ENCODE assay signal across 9 cellular contexts in the genomic region with DNA sequence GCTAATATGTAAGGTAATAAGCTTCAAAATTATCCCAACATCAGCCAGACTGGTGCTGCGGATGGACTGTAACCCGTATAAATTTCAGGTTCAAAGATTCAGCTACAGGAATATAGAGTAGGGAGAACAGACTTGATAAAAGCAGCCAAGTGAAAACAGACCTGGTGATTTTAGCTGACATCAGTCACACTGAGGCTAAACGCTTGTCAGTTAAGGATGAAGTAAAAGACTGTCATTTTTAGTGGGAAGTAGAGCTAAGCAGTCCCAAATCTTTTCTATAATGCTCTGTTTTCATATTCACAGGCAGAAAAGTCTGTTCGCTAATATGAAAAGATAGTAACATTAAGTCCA. TPM values are rescaled to one million over a fixed set of nuclear protein-coding genes. Genes with fewer than 3 reads are reported as not detected.
DNase-seq lines count a peak whose midpoint lies in the region; ATAC-seq and TF ChIP-seq lines count a peak whose summit lies in the region.
"Had no signal": no experiment of that assay in that cellular context is flagged by ENCODE, and none has a peak within 500 bp of the region (broad histone marks: within the 10 kb centered on the region; RNA-seq: fewer than 3 reads in every experiment).

No MANE protein-coding gene starts in this region.

- H3K4me1 ChIP-seq in SJSA1 (replicated peaks) (peaks cover 27% of the 10 kb centered on the region), osteoblast (ENCODE audit: insufficient read depth, low read length) (peaks cover 33% of the 10 kb centered on the region)

- no peak for DNase-seq in SJSA1 (ENCODE audit: low read depth in 1 of 2, low spot score in 2 of 2)
- DNase-seq in glutamatergic neuron: no peak
- no peak for DNase-seq in osteoblast (ENCODE audit: insufficient read length, low spot score, missing footprints)
- DNase-seq in activated CD8-positive, alpha-beta T cell treated with anti-CD3 and anti-CD28 coated beads, Interleukin-2, amount 10 ng/mL, durations not matched to agents 7 days and 5 days: no peak
- DNase-seq in natural killer cell treated with Interleukin-12 subunit alpha and Interleukin-12 subunit beta and Interleukin-15 and Interleukin-18, amount 100 ng/mL, for 72 hours (ENCODE audit: low spot score): no peak
- no peak for DNase-seq in stimulated activated naive B cell treated with anti-CD40 and anti-IgM and Interleukin-4, amounts not matched to agents 10 μg/mL and 1 μg/mL and 100 μg/mL, for 72 hours
- DNase-seq: T-helper 1 cell had no signal

- H2AFZ ChIP-seq in osteoblast (ENCODE audit: low read length): peak overlapping the region; percentile 47

- H4K20me1 ChIP-seq in osteoblast (ENCODE audit: insufficient read depth, low read length): no peaks in the 10 kb centered on the region

- H3K36me3 ChIP-seq in SJSA1: no peaks in the 10 kb centered on the region
- no peaks in the 10 kb centered on the region for H3K36me3 ChIP-seq in osteoblast (ENCODE audit: insufficient read depth, low read length)

- no peaks in the 10 kb centered on the region for H3K27me3 ChIP-seq in SJSA1 (replicated peaks)
- no peaks in the 10 kb centered on the region for H3K27me3 ChIP-seq in osteoblast (ENCODE audit: insufficient read depth, low read length)

- H3K4me1 Mint-ChIP-seq in glutamatergic neuron (ENCODE audit: low read depth, unreplicated experiment): peaks cover 19% of the 10 kb centered on the region
- H3K4me1 Mint-ChIP-seq in activated CD8-positive, alpha-beta T cell treated with anti-CD3 and anti-CD28 coated beads, Interleukin-2, amount 10 ng/mL, durations not matched to agents 7 days and 5 days (ENCODE audit: low read depth): peaks cover 4% of the 10 kb centered on the region
- H3K4me1 Mint-ChIP-seq in natural killer cell treated with Interleukin-12 subunit alpha and Interleukin-12 subunit beta and Interleukin-15 and Interleukin-18, amount 100 ng/mL, for 72 hours (ENCODE audit: low read depth in 2 of 2): no peaks in the 10 kb centered on the region
- peaks cover 3 to 5% of the 10 kb centered on the region in 2 donors for H3K4me1 Mint-ChIP-seq in stimulated activated naive B cell treated with anti-CD40 and anti-IgM and Interleukin-4, amounts not matched to agents 10 μg/mL and 1 μg/mL and 100 μg/mL, for 72 hours

- H3K9me3 Mint-ChIP-seq in glutamatergic neuron (ENCODE audit: unreplicated experiment): no peaks in the 10 kb centered on the region
- H3K9me3 Mint-ChIP-seq in activated CD8-positive, alpha-beta T cell treated with anti-CD3 and anti-CD28 coated beads, Interleukin-2, amount 10 ng/mL, durations not matched to agents 7 days and 5 days (ENCODE audit: insufficient read depth): no peaks in the 10 kb centered on the region
- H3K9me3 Mint-ChIP-seq in natural killer cell treated with Interleukin-12 subunit alpha and Interleukin-12 subunit beta and Interleukin-15 and Interleukin-18, amount 100 ng/mL, for 72 hours: no peaks in the 10 kb centered on the region
- H3K9me3 Mint-ChIP-seq in stimulated activated naive B cell treated with anti-CD40 and anti-IgM and Interleukin-4, amounts not matched to agents 10 μg/mL and 1 μg/mL and 100 μg/mL, for 72 hours: no peaks in the 10 kb centered on the region

- CTCF ChIA-PET in activated CD8-positive, alpha-beta T cell treated with anti-CD3 and anti-CD28 coated beads, Interleukin-2, amount 10 ng/mL, durations not matched to agents 7 days and 5 days (lab: Charles Lee): interaction anchor here (1.2 to 4.8 kb wide), 4 partner anchors 9 to 207 kb away, joined by 3 to 68 read pairs (median 4); no protein-coding TSS in a partner anchor

- peak overlapping the region; percentile 48 for H3K27ac ChIP-seq in 22Rv1
- H3K27ac ChIP-seq in SJSA1: peak overlapping the region; percentile 41
- H3K27ac ChIP-seq in osteoblast (ENCODE audit: low read depth, low read length): peak overlapping the region; percentile 67

- no peak for TF ChIP-seq CTCF in 22Rv1 (IDR thresholded peaks at IDR 0.05)
- TF ChIP-seq CTCF in glutamatergic neuron (IDR thresholded peaks at IDR 0.05; ENCODE audit: partially characterized antibody, unreplicated experiment): no peak
- TF ChIP-seq CTCF in osteoblast (IDR thresholded peaks at IDR 0.05; ENCODE audit: extremely low read depth, low read depth, low read length): no peak

- H3K4me3 Mint-ChIP-seq in glutamatergic neuron (ENCODE audit: unreplicated experiment): no peak overlapping the region
- H3K4me3 Mint-ChIP-seq in activated CD8-positive, alpha-beta T cell treated with anti-CD3 and anti-CD28 coated beads, Interleukin-2, amount 10 ng/mL, durations not matched to agents 7 days and 5 days: no peak overlapping the region
- no peak overlapping the region for H3K4me3 Mint-ChIP-seq in natural killer cell treated with Interleukin-12 subunit alpha and Interleukin-12 subunit beta and Interleukin-15 and Interleukin-18, amount 100 ng/mL, for 72 hours
- no peak overlapping the region for H3K4me3 Mint-ChIP-seq in stimulated activated naive B cell treated with anti-CD40 and anti-IgM and Interleukin-4, amounts not matched to agents 10 μg/mL and 1 μg/mL and 100 μg/mL, for 72 hours

- peak overlapping the region; percentile 83 for H3K27ac Mint-ChIP-seq in glutamatergic neuron (ENCODE audit: unreplicated experiment)
- H3K27ac Mint-ChIP-seq in activated CD8-positive, alpha-beta T cell treated with anti-CD3 and anti-CD28 coated beads, Interleukin-2, amount 10 ng/mL, durations not matched to agents 7 days and 5 days: no peak overlapping the region
- H3K27ac Mint-ChIP-seq in natural killer cell treated with Interleukin-12 subunit alpha and Interleukin-12 subunit beta and Interleukin-15 and Interleukin-18, amount 100 ng/mL, for 72 hours: no peak overlapping the region
- no peak overlapping the region for H3K27ac Mint-ChIP-seq in stimulated activated naive B cell treated with anti-CD40 and anti-IgM and Interleukin-4, amounts not matched to agents 10 μg/mL and 1 μg/mL and 100 μg/mL, for 72 hours

- H3K4me3 ChIP-seq in SJSA1: no peak overlapping the region
- no peak overlapping the region for H3K4me3 ChIP-seq in osteoblast (ENCODE audit: insufficient read depth, low read length)

- H3K9me3 ChIP-seq in SJSA1 (replicated peaks) (no peaks in the 10 kb centered on the region), osteoblast (ENCODE audit: low read depth, low read length) (no peaks in the 10 kb centered on the region)

- peaks cover 8% of the 10 kb centered on the region for H3K79me2 ChIP-seq in osteoblast (ENCODE audit: insufficient read depth, low read length)

- H3K4me2 ChIP-seq in osteoblast (ENCODE audit: insufficient read depth, low read length): peak overlapping the region; percentile 52

- POLR2A ChIA-PET in activated CD8-positive, alpha-beta T cell treated with anti-CD3 and anti-CD28 coated beads, Interleukin-2, amount 10 ng/mL, durations not matched to agents 7 days and 5 days (lab: Charles Lee): no interaction called here

- ATAC-seq in activated CD8-positive, alpha-beta T cell treated with anti-CD3 and anti-CD28 coated beads, Interleukin-2, amount 10 ng/mL, durations not matched to agents 7 days and 5 days: no peak
- no peak for ATAC-seq in HG03135 (IDR thresholded peaks at IDR 0.05; ENCODE audit: unreplicated experiment)
- ATAC-seq in natural killer cell treated with Interleukin-12 subunit alpha and Interleukin-12 subunit beta and Interleukin-15 and Interleukin-18, amount 100 ng/mL, for 72 hours: no peak
- ATAC-seq in stimulated activated naive B cell treated with anti-CD40 and anti-IgM and Interleukin-4, amounts not matched to agents 10 μg/mL and 1 μg/mL and 100 μg/mL, for 72 hours (replicated peaks): no peak

- no peaks in the 10 kb centered on the region for H3K27me3 Mint-ChIP-seq in glutamatergic neuron (ENCODE audit: unreplicated experiment)
- peaks cover 15% of the 10 kb centered on the region for H3K27me3 Mint-ChIP-seq in activated CD8-positive, alpha-beta T cell treated with anti-CD3 and anti-CD28 coated beads, Interleukin-2, amount 10 ng/mL, durations not matched to agents 7 days and 5 days (ENCODE audit: low read depth)
- peaks cover 9 to 37% of the 10 kb centered on the region in 2 donors for H3K27me3 Mint-ChIP-seq in natural killer cell treated with Interleukin-12 subunit alpha and Interleukin-12 subunit beta and Interleukin-15 and Interleukin-18, amount 100 ng/mL, for 72 hours
- H3K27me3 Mint-ChIP-seq in stimulated activated naive B cell treated with anti-CD40 and anti-IgM and Interleukin-4, amounts not matched to agents 10 μg/mL and 1 μg/mL and 100 μg/mL, for 72 hours: peaks cover 27 to 33% of the 10 kb centered on the region in 2 donors

- H3K36me3 Mint-ChIP-seq in glutamatergic neuron (ENCODE audit: unreplicated experiment): no peaks in the 10 kb centered on the region
- H3K36me3 Mint-ChIP-seq in activated CD8-positive, alpha-beta T cell treated with anti-CD3 and anti-CD28 coated beads, Interleukin-2, amount 10 ng/mL, durations not matched to agents 7 days and 5 days (ENCODE audit: low read depth): no peaks in the 10 kb centered on the region
- H3K36me3 Mint-ChIP-seq in natural killer cell treated with Interleukin-12 subunit alpha and Interleukin-12 subunit beta and Interleukin-15 and Interleukin-18, amount 100 ng/mL, for 72 hours: no peaks in the 10 kb centered on the region
- no peaks in the 10 kb centered on the region for H3K36me3 Mint-ChIP-seq in stimulated activated naive B cell treated with anti-CD40 and anti-IgM and Interleukin-4, amounts not matched to agents 10 μg/mL and 1 μg/mL and 100 μg/mL, for 72 hours

RNA-seq across cellular contexts. Expression of gene CMTM4, which starts 35.4 kb away (rescaled TPM):
- total RNA-seq in SJSA1 (2014; rRNA removed; shearing (Covaris generic)): 8.9 and 14.6 TPM in 2 replicates
- total RNA-seq in glutamatergic neuron (ENCODE audit: unreplicated experiment) (8.2 TPM), osteoblast (42.7 and 52.5 TPM in 2 replicates)
- total RNA-seq in activated CD8-positive, alpha-beta T cell treated with anti-CD3 and anti-CD28 coated beads, Interleukin-2, amount 10 ng/mL, durations not matched to agents 7 days and 5 days: 1 to 10 TPM; 1.2 TPM
- total RNA-seq in natural killer cell treated with Interleukin-12 subunit alpha and Interleukin-12 subunit beta and Interleukin-15 and Interleukin-18, amount 100 ng/mL, for 72 hours: 1 to 10 TPM; 1.2 to 2.2 TPM

RNA-seq across cellular contexts. Expression of gene CMTM3, which starts 56.7 kb away (rescaled TPM):
- total RNA-seq in SJSA1 (2014; rRNA removed; shearing (Covaris generic)): 13.6 and 18.9 TPM in 2 replicates
- 45.8 TPM for total RNA-seq in glutamatergic neuron (ENCODE audit: unreplicated experiment)
- 24.6 and 29.8 TPM in 2 replicates for total RNA-seq in osteoblast
- total RNA-seq in activated CD8-positive, alpha-beta T cell treated with anti-CD3 and anti-CD28 coated beads, Interleukin-2, amount 10 ng/mL, durations not matched to agents 7 days and 5 days: 100 to 1,000 TPM; 102 to 104 TPM
- 10 to 100 TPM; 43.8 to 49.7 TPM for total RNA-seq in natural killer cell treated with Interleukin-12 subunit alpha and Interleukin-12 subunit beta and Interleukin-15 and Interleukin-18, amount 100 ng/mL, for 72 hours
